Comparison of ENCODE assay signal across 10 cellular contexts in genomic region chrX:30576881-30577280, GRCh38. TPM values are rescaled to one million over a fixed set of nuclear protein-coding genes. Genes with fewer than 3 reads are reported as not detected.
DNase-seq lines count a peak whose midpoint lies in the region; ATAC-seq, FAIRE-seq and TF ChIP-seq lines count a peak whose summit lies in the region.
"Had no signal": no experiment of that assay in that cellular context is flagged by ENCODE, and none has a peak within 500 bp of the region (broad histone marks: within the 10 kb centered on the region; RNA-seq: fewer than 3 reads in every experiment).

No MANE protein-coding gene starts in this region.

- POLR2A ChIA-PET in activated B cell treated with CpG ODN at 0.5 μM for 24 hours (lab: Charles Lee): interaction anchor here (0.8 to 2.7 kb wide), 5 partner anchors 8 to 312 kb away, joined by 3 to 25 read pairs (median 19); partner anchors contain the start of genes GK and TAB3

- H3K27me3 Mint-ChIP-seq in CD4-positive, CD25-positive, alpha-beta regulatory T cell: no peaks in the 10 kb centered on the region
- H3K27me3 Mint-ChIP-seq in activated B cell treated with CpG ODN at 0.5 μM for 24 hours (no peaks in the 10 kb centered on the region), naive B cell (no peaks in the 10 kb centered on the region)

- H3K4me3 Mint-ChIP-seq in CD4-positive, CD25-positive, alpha-beta regulatory T cell: peak overlapping the region; percentile 90 to 99 (median 92)
- peak overlapping the region; percentile 93 for H3K4me3 Mint-ChIP-seq in activated B cell treated with CpG ODN at 0.5 μM for 24 hours
- H3K4me3 Mint-ChIP-seq in naive B cell: peak overlapping the region; percentile 87 to 97 (median 92)

- intact Hi-C loops in activated B cell treated with CpG ODN at 0.5 μM for 24 hours (cut with micrococcal nuclease) (loop anchor here (1.0 to 10.0 kb wide), 6 partner anchors 9 to 660 kb away; partner anchors contain the start of gene TAB3), sciatic nerve (cut with DNase I) (no loop called here)

- no peaks in the 10 kb centered on the region for H3K36me3 Mint-ChIP-seq in CD4-positive, CD25-positive, alpha-beta regulatory T cell
- H3K36me3 Mint-ChIP-seq in activated B cell treated with CpG ODN at 0.5 μM for 24 hours (ENCODE audit: low read depth) (peaks cover 29% of the 10 kb centered on the region), naive B cell (peaks cover 10 to 11% of the 10 kb centered on the region in 2 donors)

- H3K36me3 ChIP-seq in CD4-positive, CD25-positive, alpha-beta regulatory T cell (ENCODE audit: control insufficient read depth, insufficient read depth, low read length): no peaks in the 10 kb centered on the region
- H3K36me3 ChIP-seq: WERI-Rb-1 had no signal

- H3K4me3 ChIP-seq in CD4-positive, CD25-positive, alpha-beta regulatory T cell (ENCODE audit: low read depth, low read length): peak overlapping the region; percentile 93
- H3K4me3 ChIP-seq: mucosa of descending colon had no signal

- DNase-seq in CD4-positive, CD25-positive, alpha-beta regulatory T cell: peak in 1 of 3 donors; percentile 30
- no peak for DNase-seq in GM19239 (ENCODE audit: insufficient read length, low spot score)
- no peak for DNase-seq in activated B cell treated with CpG ODN at 0.5 μM for 24 hours
- DNase-seq in naive B cell: no peak
- no peak for DNase-seq in sciatic nerve (ENCODE audit: low spot score)
- DNase-seq in OCI-M2 (lab: John Stamatoyannopoulos, UW; ENCODE audit: unreplicated experiment): no peak
- DNase-seq in hepatic stellate cell (ENCODE audit: low spot score): no peak
- DNase-seq: WERI-Rb-1 had no signal

- H3K9me3 Mint-ChIP-seq in CD4-positive, CD25-positive, alpha-beta regulatory T cell: no peaks in the 10 kb centered on the region
- no peaks in the 10 kb centered on the region for H3K9me3 Mint-ChIP-seq in activated B cell treated with CpG ODN at 0.5 μM for 24 hours
- peaks cover 0 to 2% (median 0%) of the 10 kb centered on the region in 7 donors for H3K9me3 Mint-ChIP-seq in naive B cell

- peak overlapping the region; percentile 92 to 100 (median 95) for H3K27ac Mint-ChIP-seq in CD4-positive, CD25-positive, alpha-beta regulatory T cell
- H3K27ac Mint-ChIP-seq in activated B cell treated with CpG ODN at 0.5 μM for 24 hours (peak overlapping the region; percentile 96), naive B cell (peak overlapping the region; percentile 95 to 99 (median 96))

- H3K9me3 ChIP-seq in CD4-positive, CD25-positive, alpha-beta regulatory T cell (ENCODE audit: control insufficient read depth in 2 of 2, low read length in 2 of 2): no peaks in the 10 kb centered on the region
- H3K9me3 ChIP-seq: mucosa of descending colon had no signal

- no peaks in the 10 kb centered on the region for H3K27me3 ChIP-seq in CD4-positive, CD25-positive, alpha-beta regulatory T cell (ENCODE audit: control insufficient read depth, insufficient read depth, low read length)

- H3K4me1 ChIP-seq in CD4-positive, CD25-positive, alpha-beta regulatory T cell (ENCODE audit: control insufficient read depth, insufficient read depth, low read length, poor library complexity, severe bottlenecking): peaks cover 7% of the 10 kb centered on the region

- ATAC-seq in CD4-positive, CD25-positive, alpha-beta regulatory T cell (ENCODE audit: low read depth in 2 of 2): no peak
- ATAC-seq in activated B cell treated with CpG ODN at 0.5 μM for 24 hours (ENCODE audit: low read depth): no peak
- ATAC-seq in naive B cell (ENCODE audit: low read depth in 2 of 2): no peak
- ATAC-seq in sciatic nerve: no peak
- no peak for ATAC-seq in HG03432 (IDR thresholded peaks at IDR 0.05; ENCODE audit: unreplicated experiment)

- peaks cover 5 to 25% (median 14%) of the 10 kb centered on the region in 4 donors for H3K4me1 Mint-ChIP-seq in CD4-positive, CD25-positive, alpha-beta regulatory T cell
- H3K4me1 Mint-ChIP-seq in activated B cell treated with CpG ODN at 0.5 μM for 24 hours: peaks cover 41% of the 10 kb centered on the region
- peaks cover 17 to 36% (median 25%) of the 10 kb centered on the region in 3 donors for H3K4me1 Mint-ChIP-seq in naive B cell

- TF ChIP-seq CTCF in activated B cell treated with CpG ODN at 0.5 μM for 24 hours (IDR thresholded peaks at IDR 0.05): no peak

- peak overlapping the region; percentile 76 for H3K27ac ChIP-seq in CD4-positive, CD25-positive, alpha-beta regulatory T cell (ENCODE audit: insufficient read depth, low read length, poor library complexity, severe bottlenecking)
- H3K27ac ChIP-seq: WERI-Rb-1 had no signal

- peak; percentile 93 for FAIRE-seq in GM19239 (lab: Jason Lieb, UNC)

- CTCF ChIA-PET in activated B cell treated with CpG ODN at 0.5 μM for 24 hours (lab: Charles Lee): interaction anchor here (1.5 kb wide), 1 partner anchor 17 kb away, joined by 16 read pairs; no protein-coding TSS in a partner anchor

RNA-seq across cellular contexts. Expression of gene TASL, which starts 0.7 kb away (rescaled TPM):
- 3.2 TPM for total RNA-seq in CD4-positive, CD25-positive, alpha-beta regulatory T cell
- polyA plus RNA-seq in CD4-positive, CD25-positive, alpha-beta regulatory T cell: 1 to 10 TPM; 2.2 to 5.0 (median 3.5) TPM
- total RNA-seq in activated B cell treated with CpG ODN at 0.5 μM for 24 hours: 27.0 and 27.7 TPM in 2 replicates
- 10 to 100 TPM; 15.2 to 39.8 (median 32.9) TPM for polyA plus RNA-seq in naive B cell (ENCODE audit: low read depth in 6 of 6)
- total RNA-seq in sciatic nerve: 5.3 TPM
